ENCODE assay signal across 1 cellular context in genomic region chr2:62231541-62231940, GRCh38.
TF ChIP-seq lines count a peak whose summit lies in the region.

No MANE protein-coding gene starts in this region.

TF ChIP-seq in H1, 55 proteins besides CTCF, POLR2A, EP300 and RAD21:
- TF ChIP-seq TEAD4 (IDR thresholded peaks at IDR 0.05; ENCODE audit: low read depth, low read length) (peak; percentile 35; the same call in 1 of the 2 replicates), MAFK (IDR thresholded peaks at IDR 0.05; ENCODE audit: low read depth, low read length) (no peak)
